ENCODE assay signal across 22 cellular contexts in the genomic region with DNA sequence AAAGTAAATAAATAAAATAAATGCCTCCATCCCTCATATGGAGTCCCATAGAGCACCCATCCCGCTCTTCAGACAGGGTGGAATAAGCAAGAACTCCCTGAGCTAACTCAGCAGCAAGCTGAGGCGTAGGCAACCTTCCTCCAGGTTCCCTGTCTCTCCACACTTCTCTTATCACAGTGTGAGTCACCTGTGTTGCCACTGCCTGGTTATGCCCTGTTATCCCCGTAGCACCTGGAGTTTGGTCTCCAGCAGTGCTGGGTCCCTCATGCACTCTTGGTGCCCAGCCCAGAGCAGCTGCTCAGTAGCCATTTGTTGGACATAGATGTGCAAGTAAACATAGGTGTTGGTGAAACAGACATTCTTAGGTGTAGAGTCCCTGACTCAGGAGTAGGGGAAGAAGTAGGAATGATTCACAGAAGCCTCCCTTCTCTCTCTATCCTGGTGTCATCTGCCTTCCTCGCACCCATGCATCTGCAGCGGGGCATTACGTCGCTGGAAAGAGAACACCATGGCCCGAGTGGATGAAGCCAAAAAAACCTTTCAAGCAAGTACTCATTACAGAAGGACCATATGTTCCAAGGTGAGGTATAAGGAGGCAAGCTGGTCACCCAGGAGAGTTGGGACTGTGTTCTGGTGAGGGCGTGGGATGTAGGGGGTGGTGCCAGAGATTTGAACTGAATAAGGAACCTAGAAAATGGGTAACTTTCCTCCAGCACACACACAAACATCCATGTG. TPM values are rescaled to one million over a fixed set of nuclear protein-coding genes. Genes with fewer than 3 reads are reported as not detected.
DNase-seq lines count a peak whose midpoint lies in the region; ATAC-seq, FAIRE-seq and TF ChIP-seq lines count a peak whose summit lies in the region.
"Had no signal": no experiment of that assay in that cellular context is flagged by ENCODE, and none has a peak within 500 bp of the region (broad histone marks: within the 10 kb centered on the region; RNA-seq: fewer than 3 reads in every experiment).

No MANE protein-coding gene starts in this region.

- no peaks in the 10 kb centered on the region for H3K4me1 Mint-ChIP-seq in activated CD4-positive, alpha-beta T cell treated with anti-CD3 and anti-CD28 coated beads, Interleukin-2, amount 10 ng/mL, durations not matched to agents 7 days and 5 days
- no peaks in the 10 kb centered on the region for H3K4me1 Mint-ChIP-seq in activated CD4-positive, alpha-beta T cell treated with anti-CD3 and anti-CD28 coated beads for 36 hours

- no peaks in the 10 kb centered on the region for H3K9me3 Mint-ChIP-seq in activated CD4-positive, alpha-beta T cell treated with anti-CD3 and anti-CD28 coated beads, Interleukin-2, amount 10 ng/mL, durations not matched to agents 7 days and 5 days
- no peaks in the 10 kb centered on the region for H3K9me3 Mint-ChIP-seq in activated CD4-positive, alpha-beta T cell treated with anti-CD3 and anti-CD28 coated beads for 36 hours (ENCODE audit: low read depth)
- H3K9me3 Mint-ChIP-seq: activated T-cell treated with anti-CD3 and anti-CD28 coated beads, Interleukin-2, amount 50 U/mL, for 72 hours had no signal

- ATAC-seq in activated CD4-positive, alpha-beta T cell treated with anti-CD3 and anti-CD28 coated beads for 36 hours, result no peak
- ATAC-seq in pancreas, result peak; percentile 49 to 86 (median 71)
- ATAC-seq: A549, esophagus mucosa had no signal

- whole genome bisulfite sequencing in pancreas, 2 donors, result 85 to 87% methylated on average over 9 of the region's 9 CpGs
- WGBS in testis, 2 donors, result 93 to 95% methylated on average over 9 of the region's 9 CpGs

- H3K27ac ChIP-seq in pancreas (no peak overlapping the region), testis (no peak overlapping the region)
- H3K27ac ChIP-seq: A549, neutrophil, upper lobe of left lung had no signal

- no peaks in the 10 kb centered on the region for H3K27me3 Mint-ChIP-seq in activated CD4-positive, alpha-beta T cell treated with anti-CD3 and anti-CD28 coated beads, Interleukin-2, amount 10 ng/mL, durations not matched to agents 7 days and 5 days
- no peaks in the 10 kb centered on the region for H3K27me3 Mint-ChIP-seq in activated CD4-positive, alpha-beta T cell treated with anti-CD3 and anti-CD28 coated beads for 36 hours

- TF ChIP-seq CTCF in GM13976 (IDR thresholded peaks at IDR 0.05; ENCODE audit: borderline replicate concordance, control extremely low read depth, extremely low read depth, insufficient read depth, missing control alignments), result no peak
- no peak for TF ChIP-seq CTCF in pancreas (IDR thresholded peaks at IDR 0.05)
- TF ChIP-seq CTCF in testis (IDR thresholded peaks at IDR 0.05), result no peak

- peaks cover 21% of the 10 kb centered on the region for H3K36me3 Mint-ChIP-seq in activated CD4-positive, alpha-beta T cell treated with anti-CD3 and anti-CD28 coated beads, Interleukin-2, amount 10 ng/mL, durations not matched to agents 7 days and 5 days (ENCODE audit: low read depth)
- H3K36me3 Mint-ChIP-seq in activated CD4-positive, alpha-beta T cell treated with anti-CD3 and anti-CD28 coated beads for 36 hours (ENCODE audit: low read depth), result peaks cover 32% of the 10 kb centered on the region

- H3K4me1 ChIP-seq in pancreas (no peaks in the 10 kb centered on the region), testis (peaks cover 4% of the 10 kb centered on the region)

- peak overlapping the region; percentile 54 for H3K27ac Mint-ChIP-seq in activated CD4-positive, alpha-beta T cell treated with anti-CD3 and anti-CD28 coated beads, Interleukin-2, amount 10 ng/mL, durations not matched to agents 7 days and 5 days
- H3K27ac Mint-ChIP-seq in activated CD4-positive, alpha-beta T cell treated with anti-CD3 and anti-CD28 coated beads for 36 hours, result no peak overlapping the region
- H3K27ac Mint-ChIP-seq: activated T-cell treated with anti-CD3 and anti-CD28 coated beads, Interleukin-2, amount 50 U/mL, for 72 hours had no signal

- H3K4me3 ChIP-seq in pancreas (no peak overlapping the region), testis (no peak overlapping the region)
- H3K4me3 ChIP-seq: A549, upper lobe of left lung had no signal

- intact Hi-C loops in activated CD4-positive, alpha-beta T cell treated with anti-CD3 and anti-CD28 coated beads for 36 hours (cut with DNase I, micrococcal nuclease), result no loop called here
- intact Hi-C loops in pancreas (cut with DNase I), result no loop called here
- intact Hi-C loops in testis (cut with DNase I; ENCODE audit: low total_unique reads), result no loop called here

- FAIRE-seq in pancreas (lab: Jason Lieb, UNC), result no peak
- FAIRE-seq: A549, H54 had no signal

- no peaks in the 10 kb centered on the region for H3K9me3 ChIP-seq in pancreas
- H3K9me3 ChIP-seq in testis, result no peaks in the 10 kb centered on the region
- H3K9me3 ChIP-seq: A549, BE2C, neutrophil, upper lobe of left lung had no signal

- in situ Hi-C loops in GM13976 (cut with MboI; ENCODE audit: low sequenced_read_pairs, unreplicated experiment), result no loop called here

- DNase-seq in activated CD4-positive, alpha-beta T cell treated with anti-CD3 and anti-CD28 coated beads, Interleukin-2, amount 10 ng/mL, durations not matched to agents 7 days and 5 days, result no peak
- no peak for DNase-seq in activated CD4-positive, alpha-beta T cell treated with anti-CD3 and anti-CD28 coated beads for 36 hours
- DNase-seq in GM13976 (ENCODE audit: low spot score) (peak; percentile 6), cerebellum (ENCODE audit: low spot score) (peak; percentile 54), pancreas (peak in 2 of 6 donors; percentile 40 to 65), testis (no peak), NCI-H1436 (lab: John Stamatoyannopoulos, UW) (no peak), medulla oblongata (ENCODE audit: extremely low spot score) (no peak)
- DNase-seq: activated T-cell treated with anti-CD3 and anti-CD28 coated beads, Interleukin-2, amount 50 U/mL, for 72 hours; BE2C; COR-L47; effector CD8-positive, alpha-beta T cell; foreskin melanocyte; NCI-H1417; NCI-H69; stimulated activated CD4-positive, alpha-beta T cell treated with anti-CD3 and anti-CD28 coated beads, Interleukin-12 subunit alpha, Interleukin-12 subunit beta, amount 100 ng/mL, for 4 hours; T-helper 9 cell; upper lobe of left lung had no signal

- no peak overlapping the region for H3K4me3 Mint-ChIP-seq in activated CD4-positive, alpha-beta T cell treated with anti-CD3 and anti-CD28 coated beads, Interleukin-2, amount 10 ng/mL, durations not matched to agents 7 days and 5 days
- H3K4me3 Mint-ChIP-seq in activated CD4-positive, alpha-beta T cell treated with anti-CD3 and anti-CD28 coated beads for 36 hours, result no peak overlapping the region
- H3K4me3 Mint-ChIP-seq: activated T-cell treated with anti-CD3 and anti-CD28 coated beads, Interleukin-2, amount 50 U/mL, for 72 hours had no signal

- H3K36me3 ChIP-seq in pancreas, result no peaks in the 10 kb centered on the region
- H3K36me3 ChIP-seq in testis (ENCODE audit: low read depth, missing control alignments), result no peaks in the 10 kb centered on the region

- POLR2A ChIA-PET in activated CD4-positive, alpha-beta T cell treated with anti-CD3 and anti-CD28 coated beads, Interleukin-2, amount 10 ng/mL, durations not matched to agents 7 days and 5 days (lab: Charles Lee), result no interaction called here
- POLR2A ChIA-PET in activated CD4-positive, alpha-beta T cell treated with anti-CD3 and anti-CD28 coated beads for 36 hours (lab: Charles Lee), result no interaction called here

- TF ChIP-seq POLR2A in testis (IDR thresholded peaks at IDR 0.05), result no peak

- no peaks in the 10 kb centered on the region for H3K27me3 ChIP-seq in pancreas
- H3K27me3 ChIP-seq in testis, result no peaks in the 10 kb centered on the region
- H3K27me3 ChIP-seq: BE2C, neutrophil, upper lobe of left lung had no signal

- CTCF ChIA-PET in activated CD4-positive, alpha-beta T cell treated with anti-CD3 and anti-CD28 coated beads, Interleukin-2, amount 10 ng/mL, durations not matched to agents 7 days and 5 days (lab: Charles Lee), result no interaction called here
- CTCF ChIA-PET in activated CD4-positive, alpha-beta T cell treated with anti-CD3 and anti-CD28 coated beads for 36 hours (lab: Charles Lee), result no interaction called here

RNA-seq across cellular contexts. Expression of a gene that starts 56.0 kb away (rescaled TPM):
- 10 to 100 TPM; 19.4 to 19.6 TPM for total RNA-seq in activated CD4-positive, alpha-beta T cell treated with anti-CD3 and anti-CD28 coated beads, Interleukin-2, amount 10 ng/mL, durations not matched to agents 7 days and 5 days
- total RNA-seq in activated CD4-positive, alpha-beta T cell treated with anti-CD3 and anti-CD28 coated beads for 36 hours, result 10 to 100 TPM; 30.3 to 37.9 TPM
- total RNA-seq in cerebellum (31.0 TPM), pancreas (10 to 100 TPM; 11.6 to 29.3 (median 16.9) TPM), testis (100 to 1,000 TPM; 120 to 126 TPM)
- polyA plus RNA-seq in pancreas (10 to 100 TPM; 38.2 to 48.3 TPM), testis (ENCODE audit: insufficient read depth, low read depth, low replicate concordance) (93.5 TPM)

Comparison
In these comparisons a context has a peak if more than half of its experiments do, and no peak if none do; other contexts are left out.
1. DNase-seq: peak in GM13976 (single experiment) and cerebellum (single experiment); none in activated CD4-positive, alpha-beta T cell treated with anti-CD3 and anti-CD28 coated beads, Interleukin-2, amount 10 ng/mL, durations not matched to agents 7 days and 5 days (single experiment), activated CD4-positive, alpha-beta T cell treated with anti-CD3 and anti-CD28 coated beads for 36 hours (single experiment), testis (single experiment), NCI-H1436 (single experiment) and medulla oblongata (single experiment).